In the genomic region with DNA sequence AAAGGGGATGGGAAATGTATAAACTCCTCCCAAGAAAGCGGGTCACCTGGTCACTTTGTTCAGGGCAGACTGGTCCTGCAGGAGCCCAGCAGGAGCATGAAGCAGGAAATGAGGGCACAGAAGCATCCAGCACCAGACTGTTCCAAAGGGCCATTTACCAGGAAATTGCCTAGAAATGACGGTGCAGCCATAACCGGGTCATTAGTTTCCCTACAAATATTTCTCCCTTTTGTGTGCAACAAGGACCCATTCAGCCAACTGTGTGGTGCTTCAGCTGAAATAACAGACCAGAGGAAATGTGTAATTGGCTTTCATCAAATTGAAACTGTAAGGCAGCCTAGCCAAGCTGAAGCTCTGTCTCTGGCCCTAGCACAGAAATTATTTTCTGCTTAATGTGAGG, we compare ENCODE assay signal across 2 cellular contexts.
TF ChIP-seq lines count a peak whose summit lies in the region.

No MANE protein-coding gene starts in this region.

TF ChIP-seq in H1, 55 proteins besides CTCF, POLR2A, EP300 and RAD21:
- TF ChIP-seq ZNF274 (IDR thresholded peaks at IDR 0.05; ENCODE audit: borderline replicate concordance, extremely low read depth, low read length): no peak
- TF ChIP-seq, protein P1, sequence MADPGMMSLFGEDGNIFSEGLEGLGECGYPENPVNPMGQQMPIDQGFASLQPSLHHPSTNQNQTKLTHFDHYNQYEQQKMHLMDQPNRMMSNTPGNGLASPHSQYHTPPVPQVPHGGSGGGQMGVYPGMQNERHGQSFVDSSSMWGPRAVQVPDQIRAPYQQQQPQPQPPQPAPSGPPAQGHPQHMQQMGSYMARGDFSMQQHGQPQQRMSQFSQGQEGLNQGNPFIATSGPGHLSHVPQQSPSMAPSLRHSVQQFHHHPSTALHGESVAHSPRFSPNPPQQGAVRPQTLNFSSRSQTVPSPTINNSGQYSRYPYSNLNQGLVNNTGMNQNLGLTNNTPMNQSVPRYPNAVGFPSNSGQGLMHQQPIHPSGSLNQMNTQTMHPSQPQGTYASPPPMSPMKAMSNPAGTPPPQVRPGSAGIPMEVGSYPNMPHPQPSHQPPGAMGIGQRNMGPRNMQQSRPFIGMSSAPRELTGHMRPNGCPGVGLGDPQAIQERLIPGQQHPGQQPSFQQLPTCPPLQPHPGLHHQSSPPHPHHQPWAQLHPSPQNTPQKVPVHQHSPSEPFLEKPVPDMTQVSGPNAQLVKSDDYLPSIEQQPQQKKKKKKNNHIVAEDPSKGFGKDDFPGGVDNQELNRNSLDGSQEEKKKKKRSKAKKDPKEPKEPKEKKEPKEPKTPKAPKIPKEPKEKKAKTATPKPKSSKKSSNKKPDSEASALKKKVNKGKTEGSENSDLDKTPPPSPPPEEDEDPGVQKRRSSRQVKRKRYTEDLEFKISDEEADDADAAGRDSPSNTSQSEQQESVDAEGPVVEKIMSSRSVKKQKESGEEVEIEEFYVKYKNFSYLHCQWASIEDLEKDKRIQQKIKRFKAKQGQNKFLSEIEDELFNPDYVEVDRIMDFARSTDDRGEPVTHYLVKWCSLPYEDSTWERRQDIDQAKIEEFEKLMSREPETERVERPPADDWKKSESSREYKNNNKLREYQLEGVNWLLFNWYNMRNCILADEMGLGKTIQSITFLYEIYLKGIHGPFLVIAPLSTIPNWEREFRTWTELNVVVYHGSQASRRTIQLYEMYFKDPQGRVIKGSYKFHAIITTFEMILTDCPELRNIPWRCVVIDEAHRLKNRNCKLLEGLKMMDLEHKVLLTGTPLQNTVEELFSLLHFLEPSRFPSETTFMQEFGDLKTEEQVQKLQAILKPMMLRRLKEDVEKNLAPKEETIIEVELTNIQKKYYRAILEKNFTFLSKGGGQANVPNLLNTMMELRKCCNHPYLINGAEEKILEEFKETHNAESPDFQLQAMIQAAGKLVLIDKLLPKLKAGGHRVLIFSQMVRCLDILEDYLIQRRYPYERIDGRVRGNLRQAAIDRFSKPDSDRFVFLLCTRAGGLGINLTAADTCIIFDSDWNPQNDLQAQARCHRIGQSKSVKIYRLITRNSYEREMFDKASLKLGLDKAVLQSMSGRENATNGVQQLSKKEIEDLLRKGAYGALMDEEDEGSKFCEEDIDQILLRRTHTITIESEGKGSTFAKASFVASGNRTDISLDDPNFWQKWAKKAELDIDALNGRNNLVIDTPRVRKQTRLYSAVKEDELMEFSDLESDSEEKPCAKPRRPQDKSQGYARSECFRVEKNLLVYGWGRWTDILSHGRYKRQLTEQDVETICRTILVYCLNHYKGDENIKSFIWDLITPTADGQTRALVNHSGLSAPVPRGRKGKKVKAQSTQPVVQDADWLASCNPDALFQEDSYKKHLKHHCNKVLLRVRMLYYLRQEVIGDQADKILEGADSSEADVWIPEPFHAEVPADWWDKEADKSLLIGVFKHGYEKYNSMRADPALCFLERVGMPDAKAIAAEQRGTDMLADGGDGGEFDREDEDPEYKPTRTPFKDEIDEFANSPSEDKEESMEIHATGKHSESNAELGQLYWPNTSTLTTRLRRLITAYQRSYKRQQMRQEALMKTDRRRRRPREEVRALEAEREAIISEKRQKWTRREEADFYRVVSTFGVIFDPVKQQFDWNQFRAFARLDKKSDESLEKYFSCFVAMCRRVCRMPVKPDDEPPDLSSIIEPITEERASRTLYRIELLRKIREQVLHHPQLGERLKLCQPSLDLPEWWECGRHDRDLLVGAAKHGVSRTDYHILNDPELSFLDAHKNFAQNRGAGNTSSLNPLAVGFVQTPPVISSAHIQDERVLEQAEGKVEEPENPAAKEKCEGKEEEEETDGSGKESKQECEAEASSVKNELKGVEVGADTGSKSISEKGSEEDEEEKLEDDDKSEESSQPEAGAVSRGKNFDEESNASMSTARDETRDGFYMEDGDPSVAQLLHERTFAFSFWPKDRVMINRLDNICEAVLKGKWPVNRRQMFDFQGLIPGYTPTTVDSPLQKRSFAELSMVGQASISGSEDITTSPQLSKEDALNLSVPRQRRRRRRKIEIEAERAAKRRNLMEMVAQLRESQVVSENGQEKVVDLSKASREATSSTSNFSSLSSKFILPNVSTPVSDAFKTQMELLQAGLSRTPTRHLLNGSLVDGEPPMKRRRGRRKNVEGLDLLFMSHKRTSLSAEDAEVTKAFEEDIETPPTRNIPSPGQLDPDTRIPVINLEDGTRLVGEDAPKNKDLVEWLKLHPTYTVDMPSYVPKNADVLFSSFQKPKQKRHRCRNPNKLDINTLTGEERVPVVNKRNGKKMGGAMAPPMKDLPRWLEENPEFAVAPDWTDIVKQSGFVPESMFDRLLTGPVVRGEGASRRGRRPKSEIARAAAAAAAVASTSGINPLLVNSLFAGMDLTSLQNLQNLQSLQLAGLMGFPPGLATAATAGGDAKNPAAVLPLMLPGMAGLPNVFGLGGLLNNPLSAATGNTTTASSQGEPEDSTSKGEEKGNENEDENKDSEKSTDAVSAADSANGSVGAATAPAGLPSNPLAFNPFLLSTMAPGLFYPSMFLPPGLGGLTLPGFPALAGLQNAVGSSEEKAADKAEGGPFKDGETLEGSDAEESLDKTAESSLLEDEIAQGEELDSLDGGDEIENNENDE (IDR thresholded peaks at IDR 0.05; ENCODE audit: insufficient replicate concordance, low read length): no peak
- TF ChIP-seq TEAD4 (IDR thresholded peaks at IDR 0.05; ENCODE audit: low read depth, low read length): no peak
- TF ChIP-seq HDAC6 (IDR thresholded peaks at IDR 0.05; ENCODE audit: low read depth, low read length): no peak
- TF ChIP-seq, protein P2, sequence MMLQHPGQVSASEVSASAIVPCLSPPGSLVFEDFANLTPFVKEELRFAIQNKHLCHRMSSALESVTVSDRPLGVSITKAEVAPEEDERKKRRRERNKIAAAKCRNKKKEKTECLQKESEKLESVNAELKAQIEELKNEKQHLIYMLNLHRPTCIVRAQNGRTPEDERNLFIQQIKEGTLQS (IDR thresholded peaks at IDR 0.05; ENCODE audit: insufficient read depth, low read depth, low read length): no peak

TF ChIP-seq in WTC11, 78 proteins besides CTCF, POLR2A, EP300 and RAD21:
- TF ChIP-seq SMAD4 (CRISPR knock-in tag; IDR thresholded peaks at IDR 0.05) (no peak), NFATC4 (CRISPR knock-in tag; IDR thresholded peaks at IDR 0.05) (no peak), IRF2 (CRISPR knock-in tag; IDR thresholded peaks at IDR 0.05; ENCODE audit: borderline replicate concordance, low read depth) (no peak), ZNF263 (CRISPR knock-in tag; IDR thresholded peaks at IDR 0.05; ENCODE audit: low read depth) (no peak), TCF7 (CRISPR knock-in tag; IDR thresholded peaks at IDR 0.05; ENCODE audit: low read depth) (no peak), ATF1 (CRISPR knock-in tag; IDR thresholded peaks at IDR 0.05) (no peak), PRRX2 (CRISPR knock-in tag; IDR thresholded peaks at IDR 0.05) (no peak), SMAD3 (CRISPR knock-in tag; IDR thresholded peaks at IDR 0.05; ENCODE audit: borderline replicate concordance) (no peak), NFE2L1 (CRISPR knock-in tag; IDR thresholded peaks at IDR 0.05) (no peak), TEAD1 (CRISPR knock-in tag; IDR thresholded peaks at IDR 0.05) (no peak), GTF2I (CRISPR knock-in tag; conservative IDR thresholded peaks at IDR 0.05) (no peak), CREB1 (CRISPR knock-in tag; IDR thresholded peaks at IDR 0.05) (no peak)
- TF ChIP-seq, protein P3, sequence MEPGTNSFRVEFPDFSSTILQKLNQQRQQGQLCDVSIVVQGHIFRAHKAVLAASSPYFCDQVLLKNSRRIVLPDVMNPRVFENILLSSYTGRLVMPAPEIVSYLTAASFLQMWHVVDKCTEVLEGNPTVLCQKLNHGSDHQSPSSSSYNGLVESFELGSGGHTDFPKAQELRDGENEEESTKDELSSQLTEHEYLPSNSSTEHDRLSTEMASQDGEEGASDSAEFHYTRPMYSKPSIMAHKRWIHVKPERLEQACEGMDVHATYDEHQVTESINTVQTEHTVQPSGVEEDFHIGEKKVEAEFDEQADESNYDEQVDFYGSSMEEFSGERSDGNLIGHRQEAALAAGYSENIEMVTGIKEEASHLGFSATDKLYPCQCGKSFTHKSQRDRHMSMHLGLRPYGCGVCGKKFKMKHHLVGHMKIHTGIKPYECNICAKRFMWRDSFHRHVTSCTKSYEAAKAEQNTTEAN (CRISPR knock-in tag; IDR thresholded peaks at IDR 0.05): no peak
- TF ChIP-seq, protein P4, sequence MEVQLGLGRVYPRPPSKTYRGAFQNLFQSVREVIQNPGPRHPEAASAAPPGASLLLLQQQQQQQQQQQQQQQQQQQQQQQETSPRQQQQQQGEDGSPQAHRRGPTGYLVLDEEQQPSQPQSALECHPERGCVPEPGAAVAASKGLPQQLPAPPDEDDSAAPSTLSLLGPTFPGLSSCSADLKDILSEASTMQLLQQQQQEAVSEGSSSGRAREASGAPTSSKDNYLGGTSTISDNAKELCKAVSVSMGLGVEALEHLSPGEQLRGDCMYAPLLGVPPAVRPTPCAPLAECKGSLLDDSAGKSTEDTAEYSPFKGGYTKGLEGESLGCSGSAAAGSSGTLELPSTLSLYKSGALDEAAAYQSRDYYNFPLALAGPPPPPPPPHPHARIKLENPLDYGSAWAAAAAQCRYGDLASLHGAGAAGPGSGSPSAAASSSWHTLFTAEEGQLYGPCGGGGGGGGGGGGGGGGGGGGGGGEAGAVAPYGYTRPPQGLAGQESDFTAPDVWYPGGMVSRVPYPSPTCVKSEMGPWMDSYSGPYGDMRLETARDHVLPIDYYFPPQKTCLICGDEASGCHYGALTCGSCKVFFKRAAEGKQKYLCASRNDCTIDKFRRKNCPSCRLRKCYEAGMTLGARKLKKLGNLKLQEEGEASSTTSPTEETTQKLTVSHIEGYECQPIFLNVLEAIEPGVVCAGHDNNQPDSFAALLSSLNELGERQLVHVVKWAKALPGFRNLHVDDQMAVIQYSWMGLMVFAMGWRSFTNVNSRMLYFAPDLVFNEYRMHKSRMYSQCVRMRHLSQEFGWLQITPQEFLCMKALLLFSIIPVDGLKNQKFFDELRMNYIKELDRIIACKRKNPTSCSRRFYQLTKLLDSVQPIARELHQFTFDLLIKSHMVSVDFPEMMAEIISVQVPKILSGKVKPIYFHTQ (CRISPR knock-in tag; IDR thresholded peaks at IDR 0.05): no peak
- TF ChIP-seq, protein P5, sequence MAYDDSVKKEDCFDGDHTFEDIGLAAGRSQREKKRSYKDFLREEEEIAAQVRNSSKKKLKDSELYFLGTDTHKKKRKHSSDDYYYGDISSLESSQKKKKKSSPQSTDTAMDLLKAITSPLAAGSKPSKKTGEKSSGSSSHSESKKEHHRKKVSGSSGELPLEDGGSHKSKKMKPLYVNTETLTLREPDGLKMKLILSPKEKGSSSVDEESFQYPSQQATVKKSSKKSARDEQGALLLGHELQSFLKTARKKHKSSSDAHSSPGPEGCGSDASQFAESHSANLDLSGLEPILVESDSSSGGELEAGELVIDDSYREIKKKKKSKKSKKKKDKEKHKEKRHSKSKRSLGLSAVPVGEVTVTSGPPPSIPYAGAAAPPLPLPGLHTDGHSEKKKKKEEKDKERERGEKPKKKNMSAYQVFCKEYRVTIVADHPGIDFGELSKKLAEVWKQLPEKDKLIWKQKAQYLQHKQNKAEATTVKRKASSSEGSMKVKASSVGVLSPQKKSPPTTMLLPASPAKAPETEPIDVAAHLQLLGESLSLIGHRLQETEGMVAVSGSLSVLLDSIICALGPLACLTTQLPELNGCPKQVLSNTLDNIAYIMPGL (CRISPR knock-in tag; IDR thresholded peaks at IDR 0.05): no peak
- TF ChIP-seq, protein P6, sequence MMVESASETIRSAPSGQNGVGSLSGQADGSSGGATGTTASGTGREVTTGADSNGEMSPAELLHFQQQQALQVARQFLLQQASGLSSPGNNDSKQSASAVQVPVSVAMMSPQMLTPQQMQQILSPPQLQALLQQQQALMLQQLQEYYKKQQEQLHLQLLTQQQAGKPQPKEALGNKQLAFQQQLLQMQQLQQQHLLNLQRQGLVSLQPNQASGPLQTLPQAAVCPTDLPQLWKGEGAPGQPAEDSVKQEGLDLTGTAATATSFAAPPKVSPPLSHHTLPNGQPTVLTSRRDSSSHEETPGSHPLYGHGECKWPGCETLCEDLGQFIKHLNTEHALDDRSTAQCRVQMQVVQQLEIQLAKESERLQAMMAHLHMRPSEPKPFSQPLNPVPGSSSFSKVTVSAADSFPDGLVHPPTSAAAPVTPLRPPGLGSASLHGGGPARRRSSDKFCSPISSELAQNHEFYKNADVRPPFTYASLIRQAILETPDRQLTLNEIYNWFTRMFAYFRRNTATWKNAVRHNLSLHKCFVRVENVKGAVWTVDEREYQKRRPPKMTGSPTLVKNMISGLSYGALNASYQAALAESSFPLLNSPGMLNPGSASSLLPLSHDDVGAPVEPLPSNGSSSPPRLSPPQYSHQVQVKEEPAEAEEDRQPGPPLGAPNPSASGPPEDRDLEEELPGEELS (CRISPR knock-in tag; IDR thresholded peaks at IDR 0.05): no peak
- TF ChIP-seq, protein P7, sequence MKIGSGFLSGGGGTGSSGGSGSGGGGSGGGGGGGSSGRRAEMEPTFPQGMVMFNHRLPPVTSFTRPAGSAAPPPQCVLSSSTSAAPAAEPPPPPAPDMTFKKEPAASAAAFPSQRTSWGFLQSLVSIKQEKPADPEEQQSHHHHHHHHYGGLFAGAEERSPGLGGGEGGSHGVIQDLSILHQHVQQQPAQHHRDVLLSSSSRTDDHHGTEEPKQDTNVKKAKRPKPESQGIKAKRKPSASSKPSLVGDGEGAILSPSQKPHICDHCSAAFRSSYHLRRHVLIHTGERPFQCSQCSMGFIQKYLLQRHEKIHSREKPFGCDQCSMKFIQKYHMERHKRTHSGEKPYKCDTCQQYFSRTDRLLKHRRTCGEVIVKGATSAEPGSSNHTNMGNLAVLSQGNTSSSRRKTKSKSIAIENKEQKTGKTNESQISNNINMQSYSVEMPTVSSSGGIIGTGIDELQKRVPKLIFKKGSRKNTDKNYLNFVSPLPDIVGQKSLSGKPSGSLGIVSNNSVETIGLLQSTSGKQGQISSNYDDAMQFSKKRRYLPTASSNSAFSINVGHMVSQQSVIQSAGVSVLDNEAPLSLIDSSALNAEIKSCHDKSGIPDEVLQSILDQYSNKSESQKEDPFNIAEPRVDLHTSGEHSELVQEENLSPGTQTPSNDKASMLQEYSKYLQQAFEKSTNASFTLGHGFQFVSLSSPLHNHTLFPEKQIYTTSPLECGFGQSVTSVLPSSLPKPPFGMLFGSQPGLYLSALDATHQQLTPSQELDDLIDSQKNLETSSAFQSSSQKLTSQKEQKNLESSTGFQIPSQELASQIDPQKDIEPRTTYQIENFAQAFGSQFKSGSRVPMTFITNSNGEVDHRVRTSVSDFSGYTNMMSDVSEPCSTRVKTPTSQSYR (CRISPR knock-in tag; IDR thresholded peaks at IDR 0.05): no peak
